In genomic region chr10:24120651-24121050, GRCh38 we compare ENCODE assay signal across 21 cellular contexts.
"Had no signal": no experiment of that assay in that cellular context is flagged by ENCODE, and none has a peak within 500 bp of the region (broad histone marks: within the 10 kb centered on the region; RNA-seq: fewer than 3 reads in every experiment).

No MANE protein-coding gene starts in this region.

- H3K27ac ChIP-seq: neural progenitor cell, right lobe of liver, stomach, suprapubic skin, tibial nerve had no signal

- H3K27me3 ChIP-seq: neural progenitor cell, right lobe of liver, stomach, suprapubic skin, tibial nerve had no signal

- H3K4me3 ChIP-seq: neural progenitor cell, right lobe of liver, stomach, suprapubic skin, tibial nerve had no signal

- H3K36me3 Mint-ChIP-seq: activated CD4-positive, alpha-beta memory T cell treated with anti-CD3 and anti-CD28 coated beads for 36 hours; activated naive CD4-positive, alpha-beta T cell treated with anti-CD3 and anti-CD28 coated beads, Interleukin-2, amount 50 U/mL, for 24 hours; naive thymus-derived CD8-positive, alpha-beta T cell had no signal

- H3K27ac Mint-ChIP-seq: activated CD4-positive, alpha-beta memory T cell treated with anti-CD3 and anti-CD28 coated beads for 36 hours; activated CD4-positive, alpha-beta T cell treated with anti-CD3 and anti-CD28 coated beads, Interleukin-2, amount 10 ng/mL, durations not matched to agents 24 days and 14 days; activated naive CD4-positive, alpha-beta T cell treated with anti-CD3 and anti-CD28 coated beads, Interleukin-2, amount 50 U/mL, for 24 hours; activated naive CD8-positive, alpha-beta T cell treated with anti-CD3 and anti-CD28 coated beads, Interleukin-2, amount 50 U/mL, for 24 hours; activated T-cell treated with anti-CD3 and anti-CD28 coated beads, Interleukin-2, amount 50 U/mL, for 24 hours; activated T-helper 2 cell treated with anti-CD3 and anti-CD28 coated beads, Interferon-gamma antibody, Interleukin-2, Interleukin-4, amounts not matched to agents 10 μg/mL and 5 μg/mL and 100 μg/mL, durations not matched to agents 14 hours and 24 hours and 36 hours; naive thymus-derived CD8-positive, alpha-beta T cell; neural progenitor cell had no signal

- H3K4me3 Mint-ChIP-seq: activated CD4-positive, alpha-beta memory T cell treated with anti-CD3 and anti-CD28 coated beads for 36 hours; activated CD4-positive, alpha-beta T cell treated with anti-CD3 and anti-CD28 coated beads, Interleukin-2, amount 10 ng/mL, durations not matched to agents 24 days and 14 days; activated naive CD4-positive, alpha-beta T cell treated with anti-CD3 and anti-CD28 coated beads, Interleukin-2, amount 50 U/mL, for 24 hours; activated naive CD8-positive, alpha-beta T cell treated with anti-CD3 and anti-CD28 coated beads, Interleukin-2, amount 50 U/mL, for 24 hours; activated T-cell treated with anti-CD3 and anti-CD28 coated beads, Interleukin-2, amount 50 U/mL, for 24 hours; naive thymus-derived CD8-positive, alpha-beta T cell; neural progenitor cell had no signal

- H3K4me1 ChIP-seq: right lobe of liver, stomach, suprapubic skin had no signal

- H3K36me3 ChIP-seq: neural progenitor cell, right lobe of liver, stomach, suprapubic skin, tibial nerve had no signal

- H3K9me3 Mint-ChIP-seq: activated CD4-positive, alpha-beta memory T cell treated with anti-CD3 and anti-CD28 coated beads for 36 hours; activated CD4-positive, alpha-beta T cell treated with anti-CD3 and anti-CD28 coated beads, Interleukin-2, amount 10 ng/mL, durations not matched to agents 24 days and 14 days; activated T-helper 2 cell treated with anti-CD3 and anti-CD28 coated beads, Interferon-gamma antibody, Interleukin-2, Interleukin-4, amounts not matched to agents 10 μg/mL and 5 μg/mL and 100 μg/mL, durations not matched to agents 14 hours and 24 hours and 36 hours had no signal

- DNase-seq: activated CD4-positive, alpha-beta memory T cell treated with anti-CD3 and anti-CD28 coated beads for 36 hours; activated CD4-positive, alpha-beta T cell treated with anti-CD3 and anti-CD28 coated beads, Interleukin-2, amount 10 ng/mL, durations not matched to agents 24 days and 14 days; activated CD8-positive, alpha-beta memory T cell treated with anti-CD3 and anti-CD28 coated beads, Interleukin-2, amount 50 U/mL, for 4 hours; activated naive CD8-positive, alpha-beta T cell treated with anti-CD3 and anti-CD28 coated beads, Interleukin-2, amount 50 U/mL, for 24 hours; activated T-cell treated with anti-CD3 and anti-CD28 coated beads, Interleukin-2, amount 50 U/mL, for 24 hours; amygdala; caudate nucleus; cortex of kidney; foreskin fibroblast; mesenchymal stem cell; naive thymus-derived CD8-positive, alpha-beta T cell; occipital lobe; right lobe of liver; stimulated activated CD4-positive, alpha-beta T cell treated with anti-CD3 and anti-CD28 coated beads, Interleukin-4, amount 100 ng/mL, for 1 hour; stomach had no signal

- H3K27me3 Mint-ChIP-seq: activated CD4-positive, alpha-beta memory T cell treated with anti-CD3 and anti-CD28 coated beads for 36 hours; activated CD4-positive, alpha-beta T cell treated with anti-CD3 and anti-CD28 coated beads, Interleukin-2, amount 10 ng/mL, durations not matched to agents 24 days and 14 days; activated T-cell treated with anti-CD3 and anti-CD28 coated beads, Interleukin-2, amount 50 U/mL, for 24 hours had no signal

- H3K9me3 ChIP-seq: right lobe of liver, stomach, suprapubic skin, tibial nerve had no signal

- H3K4me1 Mint-ChIP-seq: activated CD4-positive, alpha-beta T cell treated with anti-CD3 and anti-CD28 coated beads, Interleukin-2, amount 10 ng/mL, durations not matched to agents 24 days and 14 days; activated naive CD4-positive, alpha-beta T cell treated with anti-CD3 and anti-CD28 coated beads, Interleukin-2, amount 50 U/mL, for 24 hours; activated naive CD8-positive, alpha-beta T cell treated with anti-CD3 and anti-CD28 coated beads, Interleukin-2, amount 50 U/mL, for 24 hours; naive thymus-derived CD8-positive, alpha-beta T cell had no signal

- ATAC-seq: activated naive CD8-positive, alpha-beta T cell treated with anti-CD3 and anti-CD28 coated beads, Interleukin-2, amount 50 U/mL, for 24 hours; esophagus mucosa; naive thymus-derived CD8-positive, alpha-beta T cell; right lobe of liver had no signal
